ENCODE assay signal across 8 cellular contexts in genomic region chr4:88369180-88369812, GRCh38. TPM values are rescaled to one million over a fixed set of nuclear protein-coding genes. Genes with fewer than 3 reads are reported as not detected.
A peak's percentile ranks its signal among the peaks of the same experiment; 100 is the strongest.
DNase-seq lines count a peak whose midpoint lies in the region; ATAC-seq, FAIRE-seq and TF ChIP-seq lines count a peak whose summit lies in the region.
"Not testable (repeated sequence)": the region's sequence is repeated elsewhere in the genome, so short reads cannot be mapped to it uniquely, and the experiment has no call there.

No MANE protein-coding gene starts in this region.

- POLR2A ChIA-PET in CD4-positive, alpha-beta T cell (lab: Charles Lee) = interaction anchor here (1.2 to 1.8 kb wide), 3 partner anchors 10 to 87 kb away, joined by 3 to 11 read pairs (median 5); partner anchors contain the start of genes HERC5, HERC6 and PPM1K
- POLR2A ChIA-PET in MCF 10A (lab: Yijun Ruan, JAX) = interaction anchor here (0.6 to 1.0 kb wide), 3 partner anchors 14 to 150 kb away, joined by 3 to 4 read pairs (median 4); no protein-coding TSS in a partner anchor

- H3K9me3 Mint-ChIP-seq in CD4-positive, alpha-beta T cell; MCF 10A (ENCODE audit: unreplicated experiment): not testable (repeated sequence)

- H3K27ac Mint-ChIP-seq in CD4-positive, alpha-beta T cell; MCF 10A (ENCODE audit: low read depth, unreplicated experiment): not testable (repeated sequence)

- not testable (repeated sequence) for H3K27me3 ChIP-seq in CD4-positive, alpha-beta T cell (ENCODE audit: control insufficient read depth, insufficient read depth, low read length)

- not testable (repeated sequence) for H3K36me3 Mint-ChIP-seq in CD4-positive, alpha-beta T cell (ENCODE audit: low read depth); MCF 10A (ENCODE audit: insufficient read depth, unreplicated experiment)

- CTCF ChIA-PET in CD4-positive, alpha-beta T cell (lab: Charles Lee) = interaction anchor here (0.5 to 1.3 kb wide), 4 partner anchors 8 to 923 kb away, joined by 3 read pairs; no protein-coding TSS in a partner anchor
- CTCF ChIA-PET in MCF 10A (lab: Yijun Ruan, JAX) = interaction anchor here (0.6 to 3.9 kb wide), 33 partner anchors 9 to 1074 kb away, joined by 3 to 31 read pairs (median 3); partner anchors contain the start of genes HERC6 and PPM1K

- TF ChIP-seq CTCF in CD4-positive, alpha-beta T cell (IDR thresholded peaks at IDR 0.05) = peak; percentile 61
- peak; percentile 35 for TF ChIP-seq CTCF in MCF 10A (IDR thresholded peaks at IDR 0.05; ENCODE audit: unreplicated experiment)

- not testable (repeated sequence) for DNase-seq in CD4-positive, alpha-beta T cell; GM19239 (ENCODE audit: insufficient read length, low spot score)
- DNase-seq in NCI-H1105 treated with DMSO at 0.1 percent for 48 hours (lab: John Stamatoyannopoulos, UW) (peak; percentile 2), SKM-1 (lab: John Stamatoyannopoulos, UW; ENCODE audit: unreplicated experiment) (peak; percentile 27), MCF 10A (ENCODE audit: unreplicated experiment) (peak; percentile 61), glomerular visceral epithelial cell (ENCODE audit: extremely low spot score) (peak; percentile 47), midbrain (lab: John Stamatoyannopoulos, UW) (peak; percentile 20), superior temporal gyrus (ENCODE audit: extremely low spot score) (peak; percentile 78)

- not testable (repeated sequence) for BruUV-seq in MCF 10A (replicated peaks; lab: Mats Ljungman, UMichigan)

- peak; percentile 17 for ATAC-seq in CD4-positive, alpha-beta T cell (ENCODE audit: poor library complexity)

- H3K27ac ChIP-seq in CD4-positive, alpha-beta T cell (ENCODE audit: low read depth, low read length) = not testable (repeated sequence)

- not testable (repeated sequence) for H3K4me3 Mint-ChIP-seq in CD4-positive, alpha-beta T cell; MCF 10A (ENCODE audit: unreplicated experiment)

- intact Hi-C loops in CD4-positive, alpha-beta T cell (cut with DNase I, micrococcal nuclease) = loop anchor here (1.0 to 10.0 kb wide), 2 partner anchors 146 kb away; no protein-coding TSS in a partner anchor
- intact Hi-C loops in MCF 10A (cut with micrococcal nuclease) = loop anchor here (1.0 kb wide), 2 partner anchors 87 to 146 kb away; no protein-coding TSS in a partner anchor

- not testable (repeated sequence) for H3K9me3 ChIP-seq in CD4-positive, alpha-beta T cell (ENCODE audit: control insufficient read depth, low read length)

- not testable (repeated sequence) for H3K27me3 Mint-ChIP-seq in CD4-positive, alpha-beta T cell; MCF 10A (ENCODE audit: insufficient read depth, unreplicated experiment)

- peak; percentile 85 for FAIRE-seq in GM19239 (lab: Jason Lieb, UNC)

- H3K4me1 Mint-ChIP-seq in CD4-positive, alpha-beta T cell (ENCODE audit: low read depth); MCF 10A (ENCODE audit: insufficient read depth, unreplicated experiment): not testable (repeated sequence)

RNA-seq across cellular contexts. Expression of gene HERC6, which starts 9.4 kb away (rescaled TPM):
- 10 to 100 TPM in 1 of 2 experiments, 1 to 10 TPM in 1; 9.5 to 10.6 TPM for total RNA-seq in CD4-positive, alpha-beta T cell
- 1.7 and 2.4 TPM in 2 replicates for total RNA-seq in MCF 10A (2022)
